11 cellular contexts compared by ENCODE assay signal in the genomic region with DNA sequence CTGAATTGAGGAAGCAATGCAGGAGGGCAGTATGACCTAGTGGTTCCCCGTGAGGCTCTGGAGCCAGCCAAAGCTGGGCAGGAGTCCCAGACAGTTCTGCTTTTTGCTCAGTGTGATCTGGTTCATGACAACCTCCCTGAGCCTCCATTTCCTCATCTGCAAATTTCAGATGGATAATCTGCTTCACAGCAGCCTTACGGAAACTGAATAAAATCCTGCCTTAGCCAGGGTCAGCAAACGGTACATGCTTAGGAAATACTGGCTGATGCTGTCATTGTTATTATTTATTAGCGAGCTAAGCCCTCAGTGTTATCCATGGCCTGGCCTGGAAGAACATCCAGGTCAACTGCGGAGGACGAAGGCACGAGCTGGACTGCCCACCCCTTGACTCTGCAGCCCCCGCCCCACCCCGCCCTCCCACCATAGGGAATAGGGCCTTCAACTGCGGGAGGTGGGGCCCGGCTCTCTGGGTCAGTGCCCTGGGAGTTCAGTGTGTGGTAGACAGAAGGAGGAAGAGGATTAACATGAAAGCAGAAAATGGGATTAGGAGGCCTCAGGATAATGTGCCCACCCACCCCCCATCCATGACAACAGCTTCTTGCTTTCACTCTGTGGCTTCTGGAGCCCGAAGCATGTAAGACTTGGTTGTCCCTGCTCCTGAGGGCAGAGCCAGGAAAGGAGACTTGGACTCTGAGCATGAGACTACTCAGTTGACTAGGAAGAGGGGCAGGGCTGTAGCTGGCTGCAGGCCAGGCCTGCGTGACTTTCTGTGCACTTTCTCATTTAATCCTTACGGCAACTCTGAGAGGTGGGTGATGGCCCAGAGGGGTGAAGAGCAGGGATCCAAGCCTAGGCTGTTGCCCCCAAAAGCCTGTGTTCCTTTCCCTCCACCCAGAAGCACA. TPM values are rescaled to one million over a fixed set of nuclear protein-coding genes. Genes with fewer than 3 reads are reported as not detected.
DNase-seq lines count a peak whose midpoint lies in the region; ATAC-seq and TF ChIP-seq lines count a peak whose summit lies in the region.
"Had no signal": no experiment of that assay in that cellular context is flagged by ENCODE, and none has a peak within 500 bp of the region (broad histone marks: within the 10 kb centered on the region; RNA-seq: fewer than 3 reads in every experiment).

No MANE protein-coding gene starts in this region.

- DNase-seq in NCI-H524 (lab: John Stamatoyannopoulos, UW) (peak; percentile 94 to 96), endodermal cell (peak; percentile 64), tibial nerve (ENCODE audit: low spot score in 2 of 2) (peak in 1 of 2 donors; percentile 53), mesendoderm (no peak)
- DNase-seq: activated CD4-positive, alpha-beta T cell treated with anti-CD3 and anti-CD28 coated beads for 4 hours; DMS79 treated with DMSO at 0.1 percent for 48 hours had no signal

- TF ChIP-seq CTCF in endodermal cell (conservative IDR thresholded peaks at IDR 0.05) (no peak), tibial nerve (IDR thresholded peaks at IDR 0.05) (no peak)

- H3K79me1 ChIP-seq in mesendoderm (ENCODE audit: low read length), result no peaks in the 10 kb centered on the region

- H3K79me2 ChIP-seq in mesendoderm (ENCODE audit: control insufficient read depth, insufficient read depth, low read length), result no peaks in the 10 kb centered on the region

- peaks cover 26% of the 10 kb centered on the region for H3K4me1 ChIP-seq in endodermal cell (ENCODE audit: control insufficient read depth, insufficient read depth, low read length)
- peaks cover 13% of the 10 kb centered on the region for H3K4me1 ChIP-seq in mesodermal cell (ENCODE audit: control insufficient read depth, insufficient read depth, low read length, poor library complexity, severe bottlenecking)
- peaks cover 0 to 79% (median 26%) of the 10 kb centered on the region in 4 donors for H3K4me1 ChIP-seq in tibial nerve
- no peaks in the 10 kb centered on the region for H3K4me1 ChIP-seq in mesendoderm (ENCODE audit: control insufficient read depth, low read depth, low read length)

- peak overlapping the region; percentile 61 for H3K27ac Mint-ChIP-seq in endodermal cell

- no peak overlapping the region for H3K56ac ChIP-seq in mesendoderm (ENCODE audit: low read length)

- no peak overlapping the region for H4K5ac ChIP-seq in mesendoderm (ENCODE audit: low read length)

- peaks cover 50% of the 10 kb centered on the region for H3K4me1 Mint-ChIP-seq in endodermal cell

- no peak overlapping the region for H3K23ac ChIP-seq in mesendoderm (ENCODE audit: low read length)

- ATAC-seq in HG03439 (IDR thresholded peaks at IDR 0.05; ENCODE audit: unreplicated experiment) (no peak), GM19328 (IDR thresholded peaks at IDR 0.05; ENCODE audit: unreplicated experiment) (no peak), HG03139 (IDR thresholded peaks at IDR 0.05; ENCODE audit: unreplicated experiment) (no peak)

- H3K18ac ChIP-seq in mesendoderm (ENCODE audit: low read length), result no peak overlapping the region

- no peaks in the 10 kb centered on the region for H3K9me3 Mint-ChIP-seq in endodermal cell

- peak in 1 of 2 donors; percentile 78 for TF ChIP-seq EP300 in tibial nerve (IDR thresholded peaks at IDR 0.05)

- no peak overlapping the region for H2AK5ac ChIP-seq in mesendoderm (ENCODE audit: low read length)

- no peak overlapping the region for H3K9ac ChIP-seq in endodermal cell (ENCODE audit: extremely low read depth, low read length, poor library complexity, severe bottlenecking)
- H3K9ac ChIP-seq in mesendoderm (ENCODE audit: low read length), result no peak overlapping the region

- no peak overlapping the region for H2BK15ac ChIP-seq in mesendoderm (replicated peaks; ENCODE audit: low read depth)

- H3K27me3 Mint-ChIP-seq in endodermal cell (ENCODE audit: insufficient read depth), result peaks cover 10% of the 10 kb centered on the region
- H3K27me3 Mint-ChIP-seq: progenitor cell of endocrine pancreas had no signal

- H3K27ac ChIP-seq in endodermal cell (ENCODE audit: low read depth, low read length), result no peak overlapping the region
- H3K27ac ChIP-seq in mesodermal cell (ENCODE audit: low read depth, low read length, severe bottlenecking), result peak overlapping the region; percentile 16
- peak overlapping the region; percentile 29 to 97 (median 57) for H3K27ac ChIP-seq in tibial nerve
- no peak overlapping the region for H3K27ac ChIP-seq in mesendoderm (ENCODE audit: low read depth, low read length)

- no peak overlapping the region for H3K4me3 Mint-ChIP-seq in endodermal cell

- peaks cover 36% of the 10 kb centered on the region for H3K36me3 ChIP-seq in endodermal cell (ENCODE audit: control insufficient read depth, insufficient read depth, low read length)
- peaks cover 34% of the 10 kb centered on the region for H3K36me3 ChIP-seq in mesodermal cell (ENCODE audit: control insufficient read depth, insufficient read depth, low read length)
- H3K36me3 ChIP-seq in tibial nerve, result peaks cover 0 to 37% (median 5%) of the 10 kb centered on the region in 3 donors
- no peaks in the 10 kb centered on the region for H3K36me3 ChIP-seq in mesendoderm (ENCODE audit: control insufficient read depth, insufficient read depth, low read length)

- H4K8ac ChIP-seq in mesendoderm (ENCODE audit: low read depth, low read length), result no peak overlapping the region

- H3K4me3 ChIP-seq in endodermal cell (ENCODE audit: low read length) (no peak overlapping the region), mesodermal cell (ENCODE audit: extremely low read depth, insufficient read depth, low read length, poor library complexity, severe bottlenecking) (no peak overlapping the region), tibial nerve (no peak overlapping the region), mesendoderm (ENCODE audit: low read length) (no peak overlapping the region)

- WGBS in endodermal cell (ENCODE audit: insufficient coverage in 1 of 2, insufficient read length in 1 of 2), 2 experiments, result 77 to 94% methylated on average over 6 to 14 of the region's 14 CpGs
- 81 to 89% methylated on average over 9 to 10 of the region's 14 CpGs for WGBS in mesodermal cell (ENCODE audit: insufficient coverage in 2 of 2), 2 experiments
- WGBS in tibial nerve, 2 donors, result 22 to 27% methylated on average over 14 of the region's 14 CpGs
- no CpG with 5 or more reads among the region's 14 CpGs for WGBS in mesendoderm (ENCODE audit: extremely low coverage, insufficient coverage, low lambda C conversion rate)

- no peaks in the 10 kb centered on the region for H3K9me3 ChIP-seq in endodermal cell (ENCODE audit: control insufficient read depth, low read length)
- H3K9me3 ChIP-seq in mesodermal cell (ENCODE audit: control insufficient read depth, low read length), result no peaks in the 10 kb centered on the region
- no peaks in the 10 kb centered on the region for H3K9me3 ChIP-seq in tibial nerve

- no peak overlapping the region for H3K4ac ChIP-seq in mesendoderm (ENCODE audit: low read depth, low read length)

- H3K4me2 ChIP-seq in mesendoderm (ENCODE audit: low read length), result no peak overlapping the region

- H2BK5ac ChIP-seq in mesendoderm (ENCODE audit: low read length), result no peak overlapping the region

- H3K27me3 ChIP-seq in endodermal cell (ENCODE audit: control insufficient read depth, insufficient read depth, low read length, poor library complexity, severe bottlenecking), result no peaks in the 10 kb centered on the region
- no peaks in the 10 kb centered on the region for H3K27me3 ChIP-seq in tibial nerve
- H3K27me3 ChIP-seq in mesendoderm (ENCODE audit: insufficient read depth, low read length, poor library complexity), result no peaks in the 10 kb centered on the region

- H2BK120ac ChIP-seq in mesendoderm (ENCODE audit: low read depth, low read length), result no peak overlapping the region

- peaks cover 32% of the 10 kb centered on the region for H3K36me3 Mint-ChIP-seq in endodermal cell (ENCODE audit: low read depth)

- no peak for TF ChIP-seq POLR2A in tibial nerve (IDR thresholded peaks at IDR 0.05)

RNA-seq across cellular contexts. Expression of a gene that starts 13.1 kb away (rescaled TPM):
- total RNA-seq in endodermal cell (100 to 1,000 TPM in 1 of 2 donors, 10 to 100 TPM in 1; 85.3 to 105 TPM), tibial nerve (100 to 1,000 TPM; 155 to 328 (median 200) TPM)
- polyA plus RNA-seq in endodermal cell (2013, experiment 1 of 2), result 124 TPM
- polyA plus RNA-seq in endodermal cell (2013, experiment 2 of 2), result 112 TPM
- polyA plus RNA-seq in mesodermal cell (2013, experiment 1 of 2), result 90.7 TPM
- 89.6 TPM for polyA plus RNA-seq in mesodermal cell (2013, experiment 2 of 2)
- polyA plus RNA-seq in mesendoderm (2013, experiment 1 of 2), result 4.4 TPM
- polyA plus RNA-seq in mesendoderm (2013, experiment 2 of 2), result 4.6 TPM

Comparison
In these comparisons a context has a peak if more than half of its experiments do, and no peak if none do; other contexts are left out.
1. H3K27ac ChIP-seq: peak in mesodermal cell (single experiment) and tibial nerve (4 of 4); none in endodermal cell (single experiment) and mesendoderm (single experiment).